Comparison of ENCODE assay signal across 11 cellular contexts in genomic region chr5:172872997-172873491, GRCh38. TPM values are rescaled to one million over a fixed set of nuclear protein-coding genes. Genes with fewer than 3 reads are reported as not detected.
A peak's percentile ranks its signal among the peaks of the same experiment; 100 is the strongest.
DNase-seq lines count a peak whose midpoint lies in the region; ATAC-seq and TF ChIP-seq lines count a peak whose summit lies in the region.
"Had no signal": no experiment of that assay in that cellular context is flagged by ENCODE, and none has a peak within 500 bp of the region (broad histone marks: within the 10 kb centered on the region; RNA-seq: fewer than 3 reads in every experiment).

No MANE protein-coding gene starts in this region.

- H3K4me1 ChIP-seq in RWPE2 (ENCODE audit: insufficient read depth, poor library complexity, severe bottlenecking) = peaks cover 59% of the 10 kb centered on the region
- H3K4me1 ChIP-seq in fibroblast of lung (ENCODE audit: control insufficient read depth, extremely low read depth, insufficient read depth, low read length) = peaks cover 54% of the 10 kb centered on the region
- H3K4me1 ChIP-seq in Karpas-422 (ENCODE audit: low read length) = peaks cover 4% of the 10 kb centered on the region; the same call in 1 of the 2 replicates

- peaks cover 32% of the 10 kb centered on the region for H3K36me3 ChIP-seq in RWPE2 (ENCODE audit: low read depth)
- no peaks in the 10 kb centered on the region for H3K36me3 ChIP-seq in fibroblast of lung (ENCODE audit: control insufficient read depth, insufficient read depth, low read length)
- no peaks in the 10 kb centered on the region for H3K36me3 ChIP-seq in Karpas-422 (ENCODE audit: insufficient read depth, low read length)

- H3K27me3 ChIP-seq in RWPE2 (ENCODE audit: insufficient read depth, poor library complexity, severe bottlenecking) (no peaks in the 10 kb centered on the region), fibroblast of lung (ENCODE audit: control insufficient read depth, insufficient read depth, low read length) (no peaks in the 10 kb centered on the region), Karpas-422 (ENCODE audit: low read length) (no peaks in the 10 kb centered on the region)

- H3K27ac ChIP-seq in RWPE2 (ENCODE audit: poor library complexity, severe bottlenecking) = peak overlapping the region; percentile 99
- peak overlapping the region; percentile 94 for H3K27ac ChIP-seq in fibroblast of lung (ENCODE audit: insufficient read depth, low read length)
- H3K27ac ChIP-seq in temporal lobe (ENCODE audit: low read depth, low read length) = peak overlapping the region; percentile 84
- H3K27ac ChIP-seq in Karpas-422 (ENCODE audit: low read length) = no peak overlapping the region
- H3K27ac ChIP-seq: VCaP had no signal

- H2AFZ ChIP-seq in fibroblast of lung (ENCODE audit: low read length) (no peak overlapping the region), Karpas-422 (ENCODE audit: low read length) (no peak overlapping the region)

- H3K4me3 ChIP-seq in RWPE2 (ENCODE audit: severe bottlenecking) (no peak overlapping the region), fibroblast of lung (replicated peaks in 1 of 4; ENCODE audit: control extremely low read depth in 1 of 4, insufficient read depth in 1 of 4, low read depth in 3 of 4, low read length in 4 of 4) (no peak overlapping the region), Karpas-422 (ENCODE audit: low read length) (no peak overlapping the region)

- peaks cover 49% of the 10 kb centered on the region for H3K79me2 ChIP-seq in fibroblast of lung (ENCODE audit: control insufficient read depth, insufficient read depth, low read length)
- peaks cover 14% of the 10 kb centered on the region; the same call in 1 of the 2 replicates for H3K79me2 ChIP-seq in Karpas-422 (ENCODE audit: low read length)

- no peak for ATAC-seq in RWPE2 (ENCODE audit: low read depth)
- ATAC-seq in HG03565 (IDR thresholded peaks at IDR 0.05; ENCODE audit: unreplicated experiment) = no peak

- no peaks in the 10 kb centered on the region for H3K9me2 ChIP-seq in Karpas-422 (replicated peaks; ENCODE audit: insufficient read depth, low read length)

- TF ChIP-seq CTCF in RWPE2 (IDR thresholded peaks at IDR 0.05; ENCODE audit: poor library complexity, severe bottlenecking) (no peak), fibroblast of lung (conservative IDR thresholded peaks at IDR 0.05 in 1 of 2, IDR thresholded peaks at IDR 0.05 in 1 of 2; ENCODE audit: low read depth in 1 of 2, low read length in 2 of 2) (peak in 1 of 2 donors; percentile 28)

- no peak for DNase-seq in RWPE2 (ENCODE audit: low spot score)
- peak; percentile 74 for DNase-seq in fibroblast of lung (ENCODE audit: low read depth in 2 of 2)
- peak; percentile 57 for DNase-seq in midbrain (lab: John Stamatoyannopoulos, UW)
- no peak for DNase-seq in COLO668 (lab: John Stamatoyannopoulos, UW; ENCODE audit: unreplicated experiment)
- DNase-seq in NCI-H146 (lab: John Stamatoyannopoulos, UW) = no peak
- no peak for DNase-seq in Karpas-422
- DNase-seq: effector CD8-positive, alpha-beta T cell; NCI-H1092 had no signal

- H3K9ac ChIP-seq in fibroblast of lung (ENCODE audit: insufficient read depth, low read length) (peak overlapping the region; percentile 60), Karpas-422 (ENCODE audit: low read length) (no peak overlapping the region)

- no peaks in the 10 kb centered on the region for H3K9me3 ChIP-seq in RWPE2 (ENCODE audit: severe bottlenecking)
- H3K9me3 ChIP-seq in fibroblast of lung (ENCODE audit: control insufficient read depth, insufficient read depth, low read depth, low read length) = no peaks in the 10 kb centered on the region
- H3K9me3 ChIP-seq in Karpas-422 (ENCODE audit: low read length) = no peaks in the 10 kb centered on the region

- no peaks in the 10 kb centered on the region for H4K20me1 ChIP-seq in fibroblast of lung (ENCODE audit: control insufficient read depth, extremely low read depth, insufficient read depth, low read length)
- H4K20me1 ChIP-seq in Karpas-422 (ENCODE audit: insufficient read depth, low read depth, low read length) = peaks cover 18% of the 10 kb centered on the region

- peak overlapping the region; percentile 51 for H3K4me2 ChIP-seq in fibroblast of lung (ENCODE audit: extremely low read depth, insufficient read depth, low read length)
- no peak overlapping the region for H3K4me2 ChIP-seq in Karpas-422 (ENCODE audit: low read depth, low read length, poor library complexity, severe bottlenecking)

RNA-seq across cellular contexts. Expression of gene ERGIC1, which starts 39.0 kb away (rescaled TPM):
- total RNA-seq in fibroblast of lung (70.9 and 113 TPM in 2 replicates), temporal lobe (31.2 TPM)
- 168 and 171 TPM in 2 replicates for polyA plus RNA-seq in fibroblast of lung
- 173 and 195 TPM in 2 replicates for polyA plus RNA-seq in fibroblast of lung (2012)
- 269 and 362 TPM in 2 replicates for polyA minus RNA-seq in fibroblast of lung (ENCODE audit: low replicate concordance)
- total RNA-seq in Karpas-422 (2014; rRNA removed; shearing (Covaris generic); ENCODE audit: low replicate concordance) = 54.4 and 67.2 TPM in 2 replicates

Comparison
In these comparisons a context has a peak if more than half of its experiments do, and no peak if none do; other contexts are left out.
1. DNase-seq: peak in fibroblast of lung (2 of 2) and midbrain (single experiment); none in RWPE2 (single experiment), COLO668 (single experiment), NCI-H146 (single experiment) and Karpas-422 (single experiment).